ENCODE assay signal across 30 cellular contexts in genomic region chr1:7467476-7468175, GRCh38.
"Had no signal": no experiment of that assay in that cellular context is flagged by ENCODE, and none has a peak within 500 bp of the region (broad histone marks: within the 10 kb centered on the region; RNA-seq: fewer than 3 reads in every experiment).

No MANE protein-coding gene starts in this region.

- H3K4me3 ChIP-seq: ovary, psoas muscle, right lobe of liver, sigmoid colon, stomach, suprapubic skin, testis, tibial artery, transverse colon, upper lobe of right lung, uterus had no signal

- H3K4me1 ChIP-seq: parathyroid adenoma, psoas muscle, right lobe of liver had no signal

- ATAC-seq: naive thymus-derived CD8-positive, alpha-beta T cell; natural killer cell treated with Interleukin-12 subunit alpha and Interleukin-12 subunit beta and Interleukin-15 and Interleukin-18, amount 100 ng/mL, for 72 hours; psoas muscle; right cardiac atrium; right lobe of liver; stimulated activated effector memory CD8-positive, alpha-beta T cell treated with anti-CD3 and anti-CD28 coated beads, Interleukin-12 subunit alpha, Interleukin-12 subunit beta, amount 100 ng/mL, for 72 hours; stimulated activated naive B cell treated with anti-CD40 and anti-IgM and Interleukin-4, amounts not matched to agents 10 μg/mL and 1 μg/mL and 100 μg/mL, for 72 hours; upper lobe of right lung had no signal

- H3K9me3 Mint-ChIP-seq: naive B cell; naive thymus-derived CD8-positive, alpha-beta T cell; natural killer cell treated with Interleukin-12 subunit alpha and Interleukin-12 subunit beta and Interleukin-15 and Interleukin-18, amount 100 ng/mL, for 72 hours; neural crest cell; stimulated activated effector memory CD8-positive, alpha-beta T cell treated with anti-CD3 and anti-CD28 coated beads, Interleukin-12 subunit alpha, Interleukin-12 subunit beta, amount 100 ng/mL, for 72 hours; stimulated activated naive B cell treated with anti-CD40 and anti-IgM and Interleukin-4, amounts not matched to agents 10 μg/mL and 1 μg/mL and 100 μg/mL, for 72 hours; type B pancreatic cell had no signal

- H2AFZ ChIP-seq: parathyroid adenoma had no signal

- H3K27me3 ChIP-seq: ovary, right lobe of liver, sigmoid colon, stomach, testis, tibial artery, transverse colon, upper lobe of right lung, uterus had no signal

- H3K36me3 Mint-ChIP-seq: naive B cell; naive thymus-derived CD8-positive, alpha-beta T cell; natural killer cell treated with Interleukin-12 subunit alpha and Interleukin-12 subunit beta and Interleukin-15 and Interleukin-18, amount 100 ng/mL, for 72 hours; stimulated activated effector memory CD8-positive, alpha-beta T cell treated with anti-CD3 and anti-CD28 coated beads, Interleukin-12 subunit alpha, Interleukin-12 subunit beta, amount 100 ng/mL, for 72 hours; stimulated activated naive B cell treated with anti-CD40 and anti-IgM and Interleukin-4, amounts not matched to agents 10 μg/mL and 1 μg/mL and 100 μg/mL, for 72 hours; type B pancreatic cell had no signal

- DNase-seq: naive B cell; naive thymus-derived CD8-positive, alpha-beta T cell; nephron progenitor cell; occipital lobe; ovary; posterior cingulate gyrus; psoas muscle; right lobe of liver; sigmoid colon; small intestine; stimulated activated CD4-positive, alpha-beta T cell treated with anti-CD3 and anti-CD28 coated beads, Interleukin-15, amount 100 ng/mL, for 24 hours; stimulated activated CD4-positive, alpha-beta T cell treated with anti-CD3 and anti-CD28 coated beads, Interleukin-2, amount 100 ng/mL, for 24 hours; stimulated activated CD4-positive, alpha-beta T cell treated with anti-CD3 and anti-CD28 coated beads, Interleukin-2, amount 100 ng/mL, for 48 hours; stimulated activated CD4-positive, alpha-beta T cell treated with anti-CD3 and anti-CD28 coated beads, Interleukin-4, amount 100 ng/mL, for 24 hours; stimulated activated naive B cell treated with anti-CD40 and anti-IgM and Interleukin-4, amounts not matched to agents 10 μg/mL and 1 μg/mL and 100 μg/mL, for 72 hours; stimulated activated naive CD4-positive, alpha-beta T cell treated with Interleukin-2 at 50 U/mL for 16 hours; stomach; testis; tibial artery; transverse colon; upper lobe of right lung; uterus had no signal

- H3K79me2 ChIP-seq: parathyroid adenoma had no signal

- H3K27me3 Mint-ChIP-seq: type B pancreatic cell had no signal

- H3K27ac Mint-ChIP-seq: naive B cell; naive thymus-derived CD8-positive, alpha-beta T cell; natural killer cell treated with Interleukin-12 subunit alpha and Interleukin-12 subunit beta and Interleukin-15 and Interleukin-18, amount 100 ng/mL, for 72 hours; nephron progenitor cell; progenitor cell of endocrine pancreas; stimulated activated effector memory CD8-positive, alpha-beta T cell treated with anti-CD3 and anti-CD28 coated beads, Interleukin-12 subunit alpha, Interleukin-12 subunit beta, amount 100 ng/mL, for 72 hours; stimulated activated naive B cell treated with anti-CD40 and anti-IgM and Interleukin-4, amounts not matched to agents 10 μg/mL and 1 μg/mL and 100 μg/mL, for 72 hours; type B pancreatic cell had no signal

- H3K4me1 Mint-ChIP-seq: naive B cell; stimulated activated effector memory CD8-positive, alpha-beta T cell treated with anti-CD3 and anti-CD28 coated beads, Interleukin-12 subunit alpha, Interleukin-12 subunit beta, amount 100 ng/mL, for 72 hours; stimulated activated naive B cell treated with anti-CD40 and anti-IgM and Interleukin-4, amounts not matched to agents 10 μg/mL and 1 μg/mL and 100 μg/mL, for 72 hours had no signal

- H3K9me3 ChIP-seq: ovary, psoas muscle, right lobe of liver, sigmoid colon, stomach, suprapubic skin, testis, tibial artery, transverse colon, upper lobe of right lung, uterus had no signal

- H3K9ac ChIP-seq: parathyroid adenoma had no signal

- H3K4me3 Mint-ChIP-seq: naive thymus-derived CD8-positive, alpha-beta T cell; natural killer cell treated with Interleukin-12 subunit alpha and Interleukin-12 subunit beta and Interleukin-15 and Interleukin-18, amount 100 ng/mL, for 72 hours; nephron progenitor cell; neural crest cell; stimulated activated effector memory CD8-positive, alpha-beta T cell treated with anti-CD3 and anti-CD28 coated beads, Interleukin-12 subunit alpha, Interleukin-12 subunit beta, amount 100 ng/mL, for 72 hours; stimulated activated naive B cell treated with anti-CD40 and anti-IgM and Interleukin-4, amounts not matched to agents 10 μg/mL and 1 μg/mL and 100 μg/mL, for 72 hours; type B pancreatic cell had no signal

- H3K27ac ChIP-seq: ovary, parathyroid adenoma, psoas muscle, right lobe of liver, sigmoid colon, stomach, suprapubic skin, testis, transverse colon, upper lobe of right lung, uterus had no signal

- H3K36me3 ChIP-seq: ovary, right lobe of liver, sigmoid colon, stomach, suprapubic skin, tibial artery, transverse colon, upper lobe of right lung, uterus had no signal
